Comparison of ENCODE assay signal across 23 cellular contexts in genomic region chr6:19664050-19664449, GRCh38.
"Had no signal": no experiment of that assay in that cellular context is flagged by ENCODE, and none has a peak within 500 bp of the region (broad histone marks: within the 10 kb centered on the region; RNA-seq: fewer than 3 reads in every experiment).

No MANE protein-coding gene starts in this region.

- H3K27me3 Mint-ChIP-seq: activated CD4-positive, alpha-beta memory T cell treated with anti-CD3 and anti-CD28 coated beads, Interleukin-2, amount 10 ng/mL, durations not matched to agents 7 days and 5 days; activated CD4-positive, alpha-beta T cell treated with anti-CD3 and anti-CD28 coated beads, Interleukin-2, amount 10 ng/mL, durations not matched to agents 24 days and 14 days; brain; dendritic cell treated with granulocyte-macrophage colony-stimulating factor and Interleukin-4, amounts not matched to agents 40 ng/mL and 50 ng/mL, for 4 days had no signal

- H3K36me3 Mint-ChIP-seq: activated naive CD4-positive, alpha-beta T cell treated with anti-CD3 and anti-CD28 coated beads, Interleukin-2, amount 50 U/mL, for 24 hours; brain; naive thymus-derived CD4-positive, alpha-beta T cell had no signal

- DNase-seq: activated CD4-positive, alpha-beta memory T cell treated with anti-CD3 and anti-CD28 coated beads, Interleukin-2, amount 10 ng/mL, durations not matched to agents 7 days and 5 days; activated CD4-positive, alpha-beta T cell treated with anti-CD3 and anti-CD28 coated beads, Interleukin-2, amount 10 ng/mL, durations not matched to agents 24 days and 14 days; activated gamma-delta T cell treated with Interleukin-2 at 50 U/mL for 16 hours; aorta; effector CD4-positive, alpha-beta T cell; heart right ventricle; kidney glomerular epithelial cell; left ventricle myocardium inferior; naive thymus-derived CD4-positive, alpha-beta T cell; ovary; spleen; stimulated activated CD4-positive, alpha-beta T cell treated with anti-CD3 and anti-CD28 coated beads, Interleukin-4, amount 100 ng/mL, for 1 hour; stimulated activated naive CD4-positive, alpha-beta T cell; T1000; testis; trophoblast cell had no signal

- H3K4me3 Mint-ChIP-seq: activated CD4-positive, alpha-beta memory T cell treated with anti-CD3 and anti-CD28 coated beads, Interleukin-2, amount 10 ng/mL, durations not matched to agents 7 days and 5 days; activated CD4-positive, alpha-beta T cell treated with anti-CD3 and anti-CD28 coated beads, Interleukin-2, amount 10 ng/mL, durations not matched to agents 24 days and 14 days; activated naive CD4-positive, alpha-beta T cell treated with anti-CD3 and anti-CD28 coated beads, Interleukin-2, amount 50 U/mL, for 24 hours; dendritic cell treated with granulocyte-macrophage colony-stimulating factor and Interleukin-4, amounts not matched to agents 40 ng/mL and 50 ng/mL, for 4 days; naive thymus-derived CD4-positive, alpha-beta T cell; T-helper 1 cell treated with Interleukin-12 subunit alpha and Interleukin-12 subunit beta and Interleukin-4 antibody, amounts not matched to agents 30 μg/mL and 1 μg/mL, for 36 hours had no signal

- ATAC-seq: heart right ventricle; naive thymus-derived CD4-positive, alpha-beta T cell had no signal

- H3K4me1 ChIP-seq: left ventricle myocardium inferior, prostate gland, spleen, testis had no signal

- H3K9me3 ChIP-seq: heart right ventricle, left ventricle myocardium inferior, neutrophil, ovary, prostate gland, spleen, testis had no signal

- H3K4me1 Mint-ChIP-seq: activated CD4-positive, alpha-beta memory T cell treated with anti-CD3 and anti-CD28 coated beads, Interleukin-2, amount 10 ng/mL, durations not matched to agents 7 days and 5 days; activated CD4-positive, alpha-beta T cell treated with anti-CD3 and anti-CD28 coated beads, Interleukin-2, amount 10 ng/mL, durations not matched to agents 24 days and 14 days; activated naive CD4-positive, alpha-beta T cell treated with anti-CD3 and anti-CD28 coated beads, Interleukin-2, amount 50 U/mL, for 24 hours had no signal

- H3K27ac Mint-ChIP-seq: activated CD4-positive, alpha-beta memory T cell treated with anti-CD3 and anti-CD28 coated beads, Interleukin-2, amount 10 ng/mL, durations not matched to agents 7 days and 5 days; activated CD4-positive, alpha-beta T cell treated with anti-CD3 and anti-CD28 coated beads, Interleukin-2, amount 10 ng/mL, durations not matched to agents 24 days and 14 days; activated naive CD4-positive, alpha-beta T cell treated with anti-CD3 and anti-CD28 coated beads, Interleukin-2, amount 50 U/mL, for 24 hours; dendritic cell treated with granulocyte-macrophage colony-stimulating factor and Interleukin-4, amounts not matched to agents 40 ng/mL and 50 ng/mL, for 4 days; naive thymus-derived CD4-positive, alpha-beta T cell; T-helper 1 cell treated with Interleukin-12 subunit alpha and Interleukin-12 subunit beta and Interleukin-4 antibody, amounts not matched to agents 30 μg/mL and 1 μg/mL, for 36 hours had no signal

- H3K36me3 ChIP-seq: heart right ventricle, left ventricle myocardium inferior, neutrophil, ovary, prostate gland, spleen had no signal

- H3K4me3 ChIP-seq: heart right ventricle, left ventricle myocardium inferior, ovary, prostate gland, spleen, testis had no signal

- H3K9me3 Mint-ChIP-seq: activated CD4-positive, alpha-beta memory T cell treated with anti-CD3 and anti-CD28 coated beads, Interleukin-2, amount 10 ng/mL, durations not matched to agents 7 days and 5 days; activated CD4-positive, alpha-beta T cell treated with anti-CD3 and anti-CD28 coated beads, Interleukin-2, amount 10 ng/mL, durations not matched to agents 24 days and 14 days; activated naive CD4-positive, alpha-beta T cell treated with anti-CD3 and anti-CD28 coated beads, Interleukin-2, amount 50 U/mL, for 24 hours; brain; dendritic cell treated with granulocyte-macrophage colony-stimulating factor and Interleukin-4, amounts not matched to agents 40 ng/mL and 50 ng/mL, for 4 days; T-helper 1 cell treated with Interleukin-12 subunit alpha and Interleukin-12 subunit beta and Interleukin-4 antibody, amounts not matched to agents 30 μg/mL and 1 μg/mL, for 36 hours had no signal

- H3K27ac ChIP-seq: heart right ventricle, left ventricle myocardium inferior, neutrophil, ovary, prostate gland, spleen, testis had no signal

- H3K27me3 ChIP-seq: heart right ventricle, neutrophil, ovary, spleen, testis had no signal

- FAIRE-seq: endometrium had no signal
